33 cellular contexts compared by ENCODE assay signal in the genomic region with DNA sequence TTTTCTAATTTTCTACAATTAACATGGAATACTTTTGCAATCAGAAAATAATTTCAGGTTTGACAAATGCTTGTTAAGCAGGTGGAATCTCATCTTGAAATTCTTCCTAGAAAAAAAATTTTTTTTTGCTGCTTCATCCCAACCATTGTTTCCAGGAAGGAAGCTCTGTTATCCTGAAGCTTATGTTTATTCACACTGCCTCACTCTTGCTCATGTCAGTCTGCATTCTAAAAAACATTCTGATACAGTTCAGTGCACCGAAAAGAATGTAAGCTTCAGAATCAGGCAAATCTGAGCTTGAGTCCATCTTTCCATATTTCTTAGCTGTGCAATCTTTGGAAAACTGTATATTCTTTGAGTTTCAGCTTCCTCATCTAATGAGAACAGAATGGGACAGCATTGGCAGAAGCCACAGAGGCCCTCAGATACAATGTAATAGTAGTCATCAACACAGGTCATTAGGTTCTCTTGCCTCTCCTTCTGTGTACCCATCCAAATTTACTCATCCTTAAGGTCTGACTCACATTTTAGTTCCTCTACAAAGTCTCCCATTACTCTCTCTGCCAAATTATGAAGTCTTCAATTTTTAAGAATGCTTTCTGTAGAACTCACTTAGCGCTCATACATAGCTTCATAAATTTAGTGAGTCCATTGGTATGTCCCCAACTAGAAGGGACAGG.
DNase-seq lines count a peak whose midpoint lies in the region; ATAC-seq and TF ChIP-seq lines count a peak whose summit lies in the region.
"Had no signal": no experiment of that assay in that cellular context is flagged by ENCODE, and none has a peak within 500 bp of the region (broad histone marks: within the 10 kb centered on the region; RNA-seq: fewer than 3 reads in every experiment).

No MANE protein-coding gene starts in this region.

- H2AFZ ChIP-seq in neuronal stem cell (ENCODE audit: low read length): peak overlapping the region; percentile 76
- H2AFZ ChIP-seq: hepatocyte, parathyroid adenoma had no signal

- WGBS in neuronal stem cell (ENCODE audit: extremely low coverage in 2 of 2, insufficient read length in 2 of 2, insufficient replicate concordance in 1 of 2), 2 donors: no CpG with 5 or more reads among the region's 2 CpGs

- no peak overlapping the region for H3K27ac ChIP-seq in neuronal stem cell (replicated peaks; ENCODE audit: low read length)
- H3K27ac ChIP-seq: adrenal gland, colonic mucosa, hepatocyte, left ventricle myocardium inferior, parathyroid adenoma, Peyer's patch, SJSA1, thyroid gland had no signal

- H3K9ac ChIP-seq in neuronal stem cell (ENCODE audit: low read depth, low read length, poor library complexity): no peak overlapping the region
- H3K9ac ChIP-seq: parathyroid adenoma had no signal

- H2BK12ac ChIP-seq in neuronal stem cell (ENCODE audit: low read length): no peak overlapping the region

- H3K4me1 Mint-ChIP-seq in activated T-cell treated with anti-CD3 and anti-CD28 coated beads, Interleukin-2, amount 50 U/mL, for 4 hours (ENCODE audit: low read depth): peaks cover 21% of the 10 kb centered on the region
- peaks cover 16 to 40% (median 27%) of the 10 kb centered on the region in 4 donors for H3K4me1 Mint-ChIP-seq in naive thymus-derived CD8-positive, alpha-beta T cell

- DNase-seq in EL (peak; percentile 59), MV-4-11 (lab: John Stamatoyannopoulos, UW) (peak; percentile 5), epithelial cell of esophagus (ENCODE audit: low read depth) (peak; percentile 25), neuronal stem cell (ENCODE audit: low spot score) (no peak), GM20000 (ENCODE audit: low spot score) (no peak), iPS-NIHi11 (ENCODE audit: low spot score) (no peak)
- DNase-seq in activated T-cell treated with anti-CD3 and anti-CD28 coated beads, Interleukin-2, amount 50 U/mL, for 4 hours: no peak
- no peak for DNase-seq in naive thymus-derived CD8-positive, alpha-beta T cell
- DNase-seq: activated CD4-positive, alpha-beta memory T cell treated with anti-CD3 and anti-CD28 coated beads, Interleukin-2, amount 10 ng/mL, durations not matched to agents 7 days and 5 days; activated gamma-delta T cell; adrenal gland; CD4-positive, alpha-beta T cell; colonic mucosa; DMS153; endodermal cell; immature natural killer cell; Karpas-422; left ventricle myocardium inferior; midbrain; NCI-H1048; NCI-H187 treated with DMSO at 0.1 percent for 48 hours; NCI-H526 treated with DMSO at 0.1 percent for 48 hours; nephron progenitor cell; Peyer's patch; right cardiac atrium; stimulated activated CD4-positive, alpha-beta T cell treated with anti-CD3 and anti-CD28 coated beads, Interleukin-4, amount 100 ng/mL, for 1 hour; stimulated activated naive CD8-positive, alpha-beta T cell treated with anti-CD3 and anti-CD28 coated beads, Interleukin-15, Interleukin-2, amounts not matched to agents 100 U/mL and 50 U/mL, for 24 hours; T-helper 1 cell; thyroid gland had no signal

- no peaks in the 10 kb centered on the region for H3K36me3 ChIP-seq in neuronal stem cell (replicated peaks in 1 of 2; ENCODE audit: control insufficient read depth in 2 of 2, insufficient read depth in 2 of 2, low read length in 2 of 2)
- H3K36me3 ChIP-seq: adrenal gland, colonic mucosa, left ventricle myocardium inferior, Peyer's patch, SJSA1, thyroid gland had no signal

- H3K4me3 ChIP-seq in epithelial cell of esophagus (ENCODE audit: low read length) (no peak overlapping the region), neuronal stem cell (ENCODE audit: low read length in 2 of 2) (no peak overlapping the region)
- H3K4me3 ChIP-seq: adrenal gland, colonic mucosa, hepatocyte, left ventricle myocardium inferior, Peyer's patch, SJSA1, thyroid gland had no signal

- H3K9me3 ChIP-seq in neuronal stem cell (replicated peaks in 1 of 2; ENCODE audit: control insufficient read depth in 2 of 2, insufficient read depth in 1 of 2, low read depth in 1 of 2, low read length in 2 of 2): no peaks in the 10 kb centered on the region
- H3K9me3 ChIP-seq: adrenal gland, colonic mucosa, left ventricle myocardium inferior, Peyer's patch, SJSA1, thyroid gland had no signal

- H4K8ac ChIP-seq in neuronal stem cell (ENCODE audit: low read depth, low read length): no peak overlapping the region

- no peaks in the 10 kb centered on the region for H3K27me3 ChIP-seq in neuronal stem cell (ENCODE audit: control insufficient read depth in 3 of 3, insufficient read depth in 3 of 3, low read depth in 1 of 3, low read length in 3 of 3)
- H3K27me3 ChIP-seq: adrenal gland, colonic mucosa, hepatocyte, Peyer's patch, SJSA1, thyroid gland had no signal

- no peak overlapping the region for H3K14ac ChIP-seq in neuronal stem cell (ENCODE audit: low read length)

- H2BK15ac ChIP-seq in neuronal stem cell (ENCODE audit: low read length): no peak overlapping the region

- no peak for TF ChIP-seq CTCF in epithelial cell of esophagus (IDR thresholded peaks at IDR 0.05; ENCODE audit: insufficient read depth, low read depth, low read length, missing control alignments)
- no peak for TF ChIP-seq CTCF in GM20000 (IDR thresholded peaks at IDR 0.05; ENCODE audit: extremely low read depth, missing control alignments)

- no peak overlapping the region for H2AK5ac ChIP-seq in neuronal stem cell (ENCODE audit: low read depth, low read length)

- no peaks in the 10 kb centered on the region for H3K27me3 Mint-ChIP-seq in activated T-cell treated with anti-CD3 and anti-CD28 coated beads, Interleukin-2, amount 50 U/mL, for 4 hours (ENCODE audit: low read depth)
- peaks cover 4 to 31% (median 9%) of the 10 kb centered on the region in 5 donors for H3K27me3 Mint-ChIP-seq in naive thymus-derived CD8-positive, alpha-beta T cell
- H3K27me3 Mint-ChIP-seq: activated CD4-positive, alpha-beta memory T cell treated with anti-CD3 and anti-CD28 coated beads, Interleukin-2, amount 10 ng/mL, durations not matched to agents 7 days and 5 days; CD4-positive, alpha-beta T cell had no signal

- ATAC-seq in activated T-cell treated with anti-CD3 and anti-CD28 coated beads, Interleukin-2, amount 50 U/mL, for 4 hours: no peak
- no peak for ATAC-seq in naive thymus-derived CD8-positive, alpha-beta T cell
- ATAC-seq: activated CD4-positive, CD25-positive, alpha-beta regulatory T cell treated with anti-CD3 and anti-CD28 coated beads, Interleukin-2, amount 50 U/mL, for 24 hours; right cardiac atrium; stimulated activated naive CD8-positive, alpha-beta T cell treated with anti-CD3 and anti-CD28 coated beads, Interleukin-15, Interleukin-2, amounts not matched to agents 100 U/mL and 50 U/mL, for 24 hours had no signal

- H3K27ac Mint-ChIP-seq in naive thymus-derived CD8-positive, alpha-beta T cell: no peak overlapping the region
- H3K27ac Mint-ChIP-seq: activated CD4-positive, alpha-beta memory T cell treated with anti-CD3 and anti-CD28 coated beads, Interleukin-2, amount 10 ng/mL, durations not matched to agents 7 days and 5 days; CD4-positive, alpha-beta T cell; endodermal cell; immature natural killer cell; nephron progenitor cell had no signal

- H3K18ac ChIP-seq in neuronal stem cell (ENCODE audit: low read length): no peak overlapping the region

- no peak overlapping the region for H4K91ac ChIP-seq in neuronal stem cell (ENCODE audit: low read depth, low read length, poor library complexity)

- no peaks in the 10 kb centered on the region for H3K9me3 Mint-ChIP-seq in activated T-cell treated with anti-CD3 and anti-CD28 coated beads, Interleukin-2, amount 50 U/mL, for 4 hours
- peaks cover 0 to 5% (median 0%) of the 10 kb centered on the region in 9 donors for H3K9me3 Mint-ChIP-seq in naive thymus-derived CD8-positive, alpha-beta T cell
- H3K9me3 Mint-ChIP-seq: activated CD4-positive, alpha-beta memory T cell treated with anti-CD3 and anti-CD28 coated beads, Interleukin-2, amount 10 ng/mL, durations not matched to agents 7 days and 5 days; CD4-positive, alpha-beta T cell; endodermal cell had no signal

- H3K4me2 ChIP-seq in neuronal stem cell (ENCODE audit: insufficient read depth, low read length, poor library complexity, severe bottlenecking): no peak overlapping the region
- H3K4me2 ChIP-seq: hepatocyte had no signal

- no peaks in the 10 kb centered on the region for H3K79me1 ChIP-seq in neuronal stem cell (ENCODE audit: low read depth, low read length)

- H3K4ac ChIP-seq in neuronal stem cell (ENCODE audit: low read length): no peak overlapping the region

- POLR2A ChIA-PET in naive thymus-derived CD8-positive, alpha-beta T cell (lab: Charles Lee): no interaction called here

- no peak overlapping the region for H2BK120ac ChIP-seq in neuronal stem cell (ENCODE audit: low read depth, low read length)

- H3K4me1 ChIP-seq in neuronal stem cell (ENCODE audit: control insufficient read depth in 2 of 2, insufficient read depth in 1 of 2, low read depth in 1 of 2, low read length in 2 of 2): peaks cover 0 to 8% of the 10 kb centered on the region in 2 donors
- H3K4me1 ChIP-seq: adrenal gland, colonic mucosa, parathyroid adenoma, Peyer's patch, SJSA1, thyroid gland had no signal

- H3K23ac ChIP-seq in neuronal stem cell (ENCODE audit: low read depth, low read length, poor library complexity): no peak overlapping the region

- H3K4me3 Mint-ChIP-seq in activated T-cell treated with anti-CD3 and anti-CD28 coated beads, Interleukin-2, amount 50 U/mL, for 4 hours: no peak overlapping the region
- no peak overlapping the region for H3K4me3 Mint-ChIP-seq in naive thymus-derived CD8-positive, alpha-beta T cell
- H3K4me3 Mint-ChIP-seq: activated CD4-positive, alpha-beta memory T cell treated with anti-CD3 and anti-CD28 coated beads, Interleukin-2, amount 10 ng/mL, durations not matched to agents 7 days and 5 days; CD4-positive, alpha-beta T cell; endodermal cell; nephron progenitor cell had no signal

- no peak overlapping the region for H2BK5ac ChIP-seq in neuronal stem cell (ENCODE audit: low read length)

- H3K36me3 Mint-ChIP-seq in activated T-cell treated with anti-CD3 and anti-CD28 coated beads, Interleukin-2, amount 50 U/mL, for 4 hours (ENCODE audit: insufficient read depth): no peaks in the 10 kb centered on the region
- no peaks in the 10 kb centered on the region for H3K36me3 Mint-ChIP-seq in naive thymus-derived CD8-positive, alpha-beta T cell

Comparison
In these comparisons a context has a peak if more than half of its experiments do, and no peak if none do; other contexts are left out.
1. DNase-seq: peak in EL (single experiment), MV-4-11 (single experiment) and epithelial cell of esophagus (single experiment); none in neuronal stem cell (single experiment), GM20000 (single experiment), iPS-NIHi11 (single experiment), activated T-cell treated with anti-CD3 and anti-CD28 coated beads, Interleukin-2, amount 50 U/mL, for 4 hours (single experiment) and naive thymus-derived CD8-positive, alpha-beta T cell (0 of 10).